ENCODE assay signal across 15 cellular contexts in the genomic region with DNA sequence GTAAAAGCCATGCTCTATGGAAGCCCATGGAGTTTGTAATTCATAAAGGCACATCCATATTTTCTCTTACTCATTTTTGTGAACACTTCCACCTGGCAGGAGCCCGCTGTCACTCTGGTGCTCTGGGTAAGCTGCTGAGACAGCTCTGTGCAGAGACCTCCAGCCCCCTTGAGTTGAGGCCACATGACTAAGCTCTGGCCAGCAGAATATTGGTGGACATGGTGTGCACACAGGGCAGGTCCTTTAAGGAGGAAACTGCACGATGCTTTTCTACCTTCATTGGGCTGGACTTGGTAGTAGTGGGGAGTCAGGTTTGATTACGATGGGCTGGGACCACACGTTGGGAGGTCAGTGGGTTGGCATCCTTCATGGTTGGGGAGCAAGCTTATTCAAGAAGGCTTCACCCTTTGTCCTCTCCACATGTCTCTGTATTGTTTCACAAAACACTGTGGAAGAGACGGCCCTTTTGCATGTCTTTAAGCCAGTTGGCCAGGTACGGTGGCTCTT.
"Had no signal": no experiment of that assay in that cellular context is flagged by ENCODE, and none has a peak within 500 bp of the region (broad histone marks: within the 10 kb centered on the region; RNA-seq: fewer than 3 reads in every experiment).

No MANE protein-coding gene starts in this region.

- ATAC-seq: natural killer cell, sciatic nerve had no signal

- FAIRE-seq: frontal cortex had no signal

- H3K27ac ChIP-seq: neutrophil, parathyroid adenoma, stomach, tibial artery, uterus had no signal

- DNase-seq: cortex of kidney; hypothalamus; natural killer cell; stimulated activated CD4-positive, alpha-beta T cell treated with anti-CD3 and anti-CD28 coated beads, Interleukin-12 subunit alpha, Interleukin-12 subunit beta, amount 100 ng/mL, for 4 hours; stimulated activated CD4-positive, alpha-beta T cell treated with anti-CD3 and anti-CD28 coated beads, Interleukin-1b, Interleukin-23, amount 100 ng/mL, for 48 hours; stimulated activated CD4-positive, alpha-beta T cell treated with anti-CD3 and anti-CD28 coated beads, Interleukin-4, amount 100 ng/mL, for 1 hour; stimulated activated CD8-positive, alpha-beta memory T cell treated with anti-CD3 and anti-CD28 coated beads, Interleukin-4, amount 100 ng/mL, for 48 hours; stimulated activated naive CD4-positive, alpha-beta T cell treated with Interleukin-2 at 50 U/mL for 16 hours; stomach; tibial artery; uterus had no signal
